17 cellular contexts compared by ENCODE assay signal in the genomic region with DNA sequence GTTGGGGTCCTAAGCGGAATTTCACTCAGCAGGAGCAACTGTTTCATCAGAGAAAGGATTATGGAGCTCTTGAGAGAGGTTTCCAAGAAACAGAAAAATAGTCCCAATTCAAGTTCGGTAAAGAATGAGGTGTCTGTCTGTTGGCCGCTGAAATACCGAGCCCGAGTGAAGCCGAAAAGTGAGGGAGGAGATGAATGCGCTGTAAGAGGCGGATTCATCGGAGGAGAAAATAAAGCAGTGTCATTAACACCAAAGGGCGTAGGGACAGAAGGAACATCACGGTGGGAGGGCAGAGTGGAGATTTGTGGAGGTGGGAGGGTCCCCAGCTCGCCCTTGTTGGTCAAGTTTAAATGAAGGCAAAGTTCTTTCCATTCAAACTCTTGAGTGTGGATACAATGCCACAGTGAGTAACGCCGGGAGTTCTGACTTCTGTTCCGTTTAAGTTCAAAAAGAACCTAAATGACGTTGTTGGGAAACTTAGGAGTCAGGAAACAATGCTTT. TPM values are rescaled to one million over a fixed set of nuclear protein-coding genes. Genes with fewer than 3 reads are reported as not detected.
DNase-seq lines count a peak whose midpoint lies in the region; TF ChIP-seq lines count a peak whose summit lies in the region.
"Had no signal": no experiment of that assay in that cellular context is flagged by ENCODE, and none has a peak within 500 bp of the region (broad histone marks: within the 10 kb centered on the region; RNA-seq: fewer than 3 reads in every experiment).

No MANE protein-coding gene starts in this region.

- peaks cover 5% of the 10 kb centered on the region for H3K27me3 Mint-ChIP-seq in neural crest cell (ENCODE audit: low read depth)
- no peaks in the 10 kb centered on the region for H3K27me3 Mint-ChIP-seq in activated naive CD4-positive, alpha-beta T cell treated with anti-CD3 and anti-CD28 coated beads for 36 hours (ENCODE audit: low read depth)

- DNase-seq in NCI-H2227 treated with DMSO at 0.1 percent for 48 hours (lab: John Stamatoyannopoulos, UW), result peak; percentile 53
- no peak for DNase-seq in coronary artery (ENCODE audit: low spot score)
- no peak for DNase-seq in neural crest cell (ENCODE audit: low read depth, low spot score)
- DNase-seq in tibial artery, result no peak
- no peak for DNase-seq in activated naive CD4-positive, alpha-beta T cell treated with anti-CD3 and anti-CD28 coated beads for 36 hours
- DNase-seq in activated CD4-positive, alpha-beta T cell treated with anti-CD3 and anti-CD28 coated beads, Interleukin-2, amount 50 U/mL, for 1 hour, result no peak
- no peak for DNase-seq in NOMO-1 (lab: John Stamatoyannopoulos, UW; ENCODE audit: unreplicated experiment in 2 of 2)
- DNase-seq: activated CD4-positive, alpha-beta T cell treated with anti-CD3 and anti-CD28 coated beads, Interleukin-2, amount 50 U/mL, for 4 hours; activated T-cell treated with anti-CD3 and anti-CD28 coated beads, Interleukin-2, amount 50 U/mL, for 4 hours; DMS53; heart left ventricle; mesendoderm; NCI-H1105 had no signal

- H3K4me3 Mint-ChIP-seq in neural crest cell, result peak overlapping the region; percentile 15
- H3K4me3 Mint-ChIP-seq in activated naive CD4-positive, alpha-beta T cell treated with anti-CD3 and anti-CD28 coated beads for 36 hours, result no peak overlapping the region
- H3K4me3 Mint-ChIP-seq: activated T-cell treated with anti-CD3 and anti-CD28 coated beads, Interleukin-2, amount 50 U/mL, for 4 hours; B cell had no signal

- intact Hi-C loops in tibial artery (cut with DNase I; ENCODE audit: low total_unique reads), result no loop called here
- intact Hi-C loops in activated naive CD4-positive, alpha-beta T cell treated with anti-CD3 and anti-CD28 coated beads for 36 hours (cut with micrococcal nuclease), result no loop called here

- H3K27ac Mint-ChIP-seq in neural crest cell (ENCODE audit: unreplicated experiment), result peak overlapping the region; percentile 65
- H3K27ac Mint-ChIP-seq in activated naive CD4-positive, alpha-beta T cell treated with anti-CD3 and anti-CD28 coated beads for 36 hours, result no peak overlapping the region
- H3K27ac Mint-ChIP-seq: B cell had no signal

- H3K4me3 ChIP-seq in coronary artery, result no peak overlapping the region
- H3K4me3 ChIP-seq in tibial artery, result no peak overlapping the region
- H3K4me3 ChIP-seq: heart left ventricle, SK-N-MC had no signal

- H3K36me3 ChIP-seq in tibial artery, result no peaks in the 10 kb centered on the region
- H3K36me3 ChIP-seq: heart left ventricle had no signal

- H3K9me3 ChIP-seq in tibial artery, result no peaks in the 10 kb centered on the region
- H3K9me3 ChIP-seq: heart left ventricle had no signal

- peaks cover 26% of the 10 kb centered on the region for H3K4me1 Mint-ChIP-seq in neural crest cell
- no peaks in the 10 kb centered on the region for H3K4me1 Mint-ChIP-seq in activated naive CD4-positive, alpha-beta T cell treated with anti-CD3 and anti-CD28 coated beads for 36 hours (ENCODE audit: low read depth)
- H3K4me1 Mint-ChIP-seq: B cell had no signal

- H3K4me1 ChIP-seq in tibial artery, result peaks cover 0 to 16% (median 2%) of the 10 kb centered on the region in 4 donors
- H3K4me1 ChIP-seq: parathyroid adenoma had no signal

- H3K27ac ChIP-seq in coronary artery (peak overlapping the region; percentile 32 to 72), tibial artery (peak overlapping the region; percentile 45 to 71)
- H3K27ac ChIP-seq: epithelial cell of prostate, parathyroid adenoma, SK-N-MC had no signal

- CTCF ChIA-PET in activated naive CD4-positive, alpha-beta T cell treated with anti-CD3 and anti-CD28 coated beads for 36 hours (lab: Charles Lee), result interaction anchor here (0.7 to 1.0 kb wide), 2 partner anchors 9 to 270 kb away, joined by 3 read pairs; no protein-coding TSS in a partner anchor

- H3K27me3 ChIP-seq in tibial artery, result no peaks in the 10 kb centered on the region
- H3K27me3 ChIP-seq: heart left ventricle had no signal

- H3K9me3 Mint-ChIP-seq in neural crest cell, result no peaks in the 10 kb centered on the region
- no peaks in the 10 kb centered on the region for H3K9me3 Mint-ChIP-seq in activated naive CD4-positive, alpha-beta T cell treated with anti-CD3 and anti-CD28 coated beads for 36 hours
- H3K9me3 Mint-ChIP-seq: activated T-cell treated with anti-CD3 and anti-CD28 coated beads, Interleukin-2, amount 50 U/mL, for 4 hours had no signal

- H3K36me3 Mint-ChIP-seq in neural crest cell (ENCODE audit: low read depth), result no peaks in the 10 kb centered on the region
- no peaks in the 10 kb centered on the region for H3K36me3 Mint-ChIP-seq in activated naive CD4-positive, alpha-beta T cell treated with anti-CD3 and anti-CD28 coated beads for 36 hours (ENCODE audit: low read depth)

- TF ChIP-seq CTCF in coronary artery (IDR thresholded peaks at IDR 0.05) (no peak), neural crest cell (conservative IDR thresholded peaks at IDR 0.05) (no peak), tibial artery (IDR thresholded peaks at IDR 0.05) (no peak)

RNA-seq across cellular contexts. Expression of gene SLC45A1, which starts 15.7 kb away (rescaled TPM):
- 2.5 TPM in 2 replicates for total RNA-seq in neural crest cell
- under 1 TPM; 0.52 to 0.74 TPM for total RNA-seq in activated naive CD4-positive, alpha-beta T cell treated with anti-CD3 and anti-CD28 coated beads for 36 hours
